In the genomic region with DNA sequence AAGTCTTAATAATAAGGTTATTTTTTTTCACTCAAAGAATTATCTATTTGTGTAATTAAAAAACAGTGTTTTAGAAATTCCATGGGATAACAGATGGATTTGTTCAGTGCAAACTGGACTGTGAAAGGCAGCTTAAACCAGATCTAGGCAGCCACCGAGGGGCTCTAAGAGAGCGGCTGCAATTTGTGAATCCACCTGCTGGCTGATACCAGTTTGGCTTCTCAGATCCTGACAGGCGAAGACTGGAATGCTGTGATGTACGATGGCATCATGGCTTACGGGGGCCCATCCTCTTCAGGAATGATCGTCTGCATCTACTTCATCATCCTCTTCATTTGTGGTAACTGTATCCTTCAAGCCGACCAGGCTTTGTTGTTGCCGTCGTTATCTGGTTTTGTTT, we compare ENCODE assay signal across 26 cellular contexts.
"Had no signal": no experiment of that assay in that cellular context is flagged by ENCODE, and none has a peak within 500 bp of the region (broad histone marks: within the 10 kb centered on the region; RNA-seq: fewer than 3 reads in every experiment).

No MANE protein-coding gene starts in this region.

- FAIRE-seq: astrocyte, K562 had no signal

- H3K27ac Mint-ChIP-seq: activated naive CD4-positive, alpha-beta T cell treated with anti-CD3 and anti-CD28 coated beads for 36 hours; activated naive CD8-positive, alpha-beta T cell had no signal

- DNase-seq: activated CD4-positive, alpha-beta T cell treated with anti-CD3 and anti-CD28 coated beads for 4 hours; activated gamma-delta T cell; activated naive CD4-positive, alpha-beta T cell treated with anti-CD3 and anti-CD28 coated beads for 36 hours; activated T-cell treated with anti-CD3 and anti-CD28 coated beads, Interleukin-2, amount 50 U/mL, for 4 hours; amygdala; Karpas-422; MM.1S; NCI-H1105 treated with DMSO at 0.1 percent for 48 hours; NCI-H1436 treated with DMSO at 0.1 percent for 48 hours; NCI-H187; NCI-H2081; NCI-H2171 treated with DMSO at 0.1 percent for 48 hours; NCI-H226; NCI-H526; NCI-H774; Peyer's patch; Right ventricle myocardium superior; SJCRH30; SK-N-SH; T-helper 1 cell had no signal

- H3K4me3 Mint-ChIP-seq: activated naive CD4-positive, alpha-beta T cell treated with anti-CD3 and anti-CD28 coated beads for 36 hours; activated naive CD8-positive, alpha-beta T cell; activated T-cell treated with anti-CD3 and anti-CD28 coated beads, Interleukin-2, amount 50 U/mL, for 4 hours; central memory CD8-positive, alpha-beta T cell had no signal

- H3K27ac ChIP-seq: Peyer's patch, RWPE1, SJCRH30 had no signal

- H3K9me3 ChIP-seq: Peyer's patch, SJCRH30, SK-N-SH had no signal

- H3K27me3 ChIP-seq: Peyer's patch, SJCRH30 had no signal

- H3K9me3 Mint-ChIP-seq: activated naive CD4-positive, alpha-beta T cell treated with anti-CD3 and anti-CD28 coated beads for 36 hours; activated T-cell treated with anti-CD3 and anti-CD28 coated beads, Interleukin-2, amount 50 U/mL, for 4 hours; brain; central memory CD8-positive, alpha-beta T cell had no signal

- H3K4me1 Mint-ChIP-seq: central memory CD8-positive, alpha-beta T cell had no signal

- H3K4me3 ChIP-seq: K562, Peyer's patch, SJCRH30 had no signal

- H3K36me3 Mint-ChIP-seq: activated naive CD8-positive, alpha-beta T cell; brain had no signal

- H3K36me3 ChIP-seq: SJCRH30 had no signal
